20 cellular contexts compared by ENCODE assay signal in the genomic region with DNA sequence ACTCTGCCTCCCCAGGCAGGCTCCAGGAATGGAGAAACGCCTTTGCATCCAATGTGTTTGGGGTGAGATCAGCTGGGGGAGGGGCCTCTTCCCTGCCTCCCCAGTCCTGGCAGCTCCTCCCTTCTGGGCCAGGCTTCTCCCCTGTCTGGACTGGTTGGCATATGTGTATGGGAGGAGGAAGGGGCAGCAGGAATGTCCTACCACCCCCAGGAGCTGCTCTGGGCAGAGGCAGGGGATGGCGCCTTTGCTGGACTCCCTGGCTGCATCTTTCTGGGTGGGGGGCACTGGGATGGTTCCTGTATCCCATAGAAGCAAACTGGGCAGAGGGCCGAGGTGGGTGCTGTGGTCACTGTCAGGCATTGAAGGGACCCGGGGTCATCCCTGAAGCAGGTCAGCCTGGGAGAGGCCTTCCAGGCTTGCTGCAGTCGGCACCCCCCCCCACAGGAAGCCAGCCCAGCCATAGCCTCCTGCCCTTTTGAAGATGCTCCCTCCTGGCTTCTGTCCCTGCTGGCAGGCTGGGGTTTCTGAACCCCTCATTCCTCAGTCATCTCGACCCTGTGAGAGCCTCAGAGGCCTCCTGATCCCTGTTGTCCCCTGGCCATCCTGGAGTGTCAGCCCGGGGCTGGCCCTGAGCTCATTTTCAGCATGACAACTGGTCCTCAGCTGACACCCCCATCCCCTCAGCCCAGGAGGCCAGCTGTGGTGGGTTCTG. TPM values are rescaled to one million over a fixed set of nuclear protein-coding genes. Genes with fewer than 3 reads are reported as not detected.
"Had no signal": no experiment of that assay in that cellular context is flagged by ENCODE, and none has a peak within 500 bp of the region (broad histone marks: within the 10 kb centered on the region; RNA-seq: fewer than 3 reads in every experiment).

No MANE protein-coding gene starts in this region.

- H3K4me1 ChIP-seq: prostate gland had no signal

- FAIRE-seq: bronchial epithelial cell, small intestine had no signal

- H3K36me3 ChIP-seq: adrenal gland, prostate gland, stomach had no signal

- H3K27me3 ChIP-seq: adrenal gland had no signal

- H3K9me3 ChIP-seq: adrenal gland, prostate gland had no signal

- DNase-seq: activated CD4-positive, alpha-beta T cell treated with anti-CD3 and anti-CD28 coated beads, Interleukin-2, amount 50 U/mL, for 4 hours; activated CD4-positive, CD25-positive, alpha-beta regulatory T cell treated with anti-CD3 and anti-CD28 coated beads, Interleukin-2, amount 50 U/mL, for 72 hours; activated gamma-delta T cell; activated T-cell treated with anti-CD3 and anti-CD28 coated beads, Interleukin-2, amount 50 U/mL, for 72 hours; adrenal gland; cerebellar nuclear complex; effector CD4-positive, alpha-beta T cell; left colon; mammary epithelial cell; naive B cell; small intestine; stimulated activated CD4-positive, alpha-beta T cell treated with anti-CD3 and anti-CD28 coated beads, Interleukin-4, amount 100 ng/mL, for 1 hour; stomach had no signal

- H3K27ac ChIP-seq: adrenal gland, prostate gland, stomach had no signal

- ATAC-seq: activated naive CD4-positive, alpha-beta T cell treated with anti-CD3 and anti-CD28 coated beads, Interleukin-2, amount 50 U/mL, for 72 hours; activated T-cell treated with anti-CD3 and anti-CD28 coated beads, Interleukin-2, amount 50 U/mL, for 72 hours; left colon had no signal

- H3K4me3 ChIP-seq: adrenal gland, prostate gland, stomach had no signal

RNA-seq across cellular contexts. Expression of a gene that starts 21.2 kb away (rescaled TPM):
- total RNA-seq: activated CD8-positive, alpha-beta memory T cell treated with anti-CD3 and anti-CD28 coated beads for 36 hours; activated naive CD4-positive, alpha-beta T cell treated with anti-CD3 and anti-CD28 coated beads, Interleukin-2, amount 50 U/mL, for 72 hours; activated T-cell treated with anti-CD3 and anti-CD28 coated beads, Interleukin-2, amount 50 U/mL, for 72 hours; bronchial epithelial cell; esophagus mucosa; mammary epithelial cell; osteocyte; right cardiac atrium had no signal
- polyA plus RNA-seq: mammary epithelial cell, stomach had no signal
